ENCODE assay signal across 31 cellular contexts in genomic region chr6:8334113-8334512, GRCh38.
"Had no signal": no experiment of that assay in that cellular context is flagged by ENCODE, and none has a peak within 500 bp of the region (broad histone marks: within the 10 kb centered on the region; RNA-seq: fewer than 3 reads in every experiment).

No MANE protein-coding gene starts in this region.

- H3K4me3 Mint-ChIP-seq: activated CD4-positive, alpha-beta T cell treated with anti-CD3 and anti-CD28 coated beads, Interleukin-2, amount 10 ng/mL, durations not matched to agents 24 days and 14 days; activated CD8-positive, alpha-beta T cell treated with anti-CD3 and anti-CD28 coated beads for 36 hours; activated naive CD8-positive, alpha-beta T cell treated with anti-CD3 and anti-CD28 coated beads for 36 hours; activated T-cell treated with anti-CD3 and anti-CD28 coated beads, Interleukin-2, amount 50 U/mL, for 72 hours; activated T-helper 17 cell treated with anti-CD3 and anti-CD28 coated beads, Interleukin-2, amount 50 U/mL, for 72 hours had no signal

- H3K4me1 Mint-ChIP-seq: activated CD4-positive, alpha-beta T cell treated with anti-CD3 and anti-CD28 coated beads, Interleukin-2, amount 10 ng/mL, durations not matched to agents 24 days and 14 days; activated T-helper 17 cell treated with anti-CD3 and anti-CD28 coated beads, Interleukin-2, amount 50 U/mL, for 72 hours had no signal

- ATAC-seq: activated CD8-positive, alpha-beta T cell treated with anti-CD3 and anti-CD28 coated beads for 36 hours; activated T-cell treated with anti-CD3 and anti-CD28 coated beads, Interleukin-2, amount 50 U/mL, for 72 hours; activated T-helper 17 cell treated with anti-CD3 and anti-CD28 coated beads, Interleukin-2, amount 50 U/mL, for 72 hours had no signal

- H3K27ac ChIP-seq: PC-9, RWPE1, WERI-Rb-1 had no signal

- H3K9me3 ChIP-seq: MG63 had no signal

- DNase-seq: activated CD4-positive, alpha-beta T cell treated with anti-CD3 and anti-CD28 coated beads, Interleukin-2, amount 10 ng/mL, durations not matched to agents 24 days and 14 days; activated CD4-positive, alpha-beta T cell treated with anti-CD3 and anti-CD28 coated beads, Interleukin-2, amount 50 U/mL, for 4 hours; activated CD4-positive, CD25-positive, alpha-beta regulatory T cell; activated CD8-positive, alpha-beta T cell treated with anti-CD3 and anti-CD28 coated beads for 36 hours; activated effector memory CD4-positive, alpha-beta T cell treated with anti-CD3 and anti-CD28 coated beads, Interleukin-2, amount 50 U/mL, for 16 hours; activated naive CD4-positive, alpha-beta T cell; activated naive CD4-positive, alpha-beta T cell treated with anti-CD3 and anti-CD28 coated beads, Interleukin-2, amount 50 U/mL, for 16 hours; activated naive CD8-positive, alpha-beta T cell treated with anti-CD3 and anti-CD28 coated beads for 36 hours; activated T-cell treated with anti-CD3 and anti-CD28 coated beads, Interleukin-2, amount 50 U/mL, for 1 hour; activated T-cell treated with anti-CD3 and anti-CD28 coated beads, Interleukin-2, amount 50 U/mL, for 72 hours; amniotic stem cell; aorta; caudate nucleus; Karpas-422; KBM-7; MG63; NCI-H1048; NCI-H1436 treated with DMSO at 0.1 percent for 48 hours; NCI-H1694 treated with DMSO at 0.1 percent for 48 hours; NCI-H2029; NCI-H345; NCI-H524 treated with DMSO at 0.1 percent for 48 hours; PC-9; Right ventricle myocardium superior; SW 1271; T-helper 1 cell; T1000; WERI-Rb-1 had no signal

- H3K27me3 ChIP-seq: MG63 had no signal

- H3K4me2 ChIP-seq: PC-9 had no signal

- H3K27me3 Mint-ChIP-seq: activated CD4-positive, alpha-beta T cell treated with anti-CD3 and anti-CD28 coated beads, Interleukin-2, amount 10 ng/mL, durations not matched to agents 24 days and 14 days; activated CD8-positive, alpha-beta T cell treated with anti-CD3 and anti-CD28 coated beads for 36 hours; activated naive CD8-positive, alpha-beta T cell treated with anti-CD3 and anti-CD28 coated beads for 36 hours; activated T-helper 17 cell treated with anti-CD3 and anti-CD28 coated beads, Interleukin-2, amount 50 U/mL, for 72 hours had no signal

- H2AFZ ChIP-seq: PC-9 had no signal

- H3K4me3 ChIP-seq: MG63, PC-9 had no signal

- FAIRE-seq: RCC 7860 had no signal

- H3K27ac Mint-ChIP-seq: activated CD4-positive, alpha-beta T cell treated with anti-CD3 and anti-CD28 coated beads, Interleukin-2, amount 10 ng/mL, durations not matched to agents 24 days and 14 days; activated CD8-positive, alpha-beta T cell treated with anti-CD3 and anti-CD28 coated beads for 36 hours; activated naive CD8-positive, alpha-beta T cell treated with anti-CD3 and anti-CD28 coated beads for 36 hours; activated T-cell treated with anti-CD3 and anti-CD28 coated beads, Interleukin-2, amount 50 U/mL, for 72 hours; activated T-helper 17 cell treated with anti-CD3 and anti-CD28 coated beads, Interleukin-2, amount 50 U/mL, for 72 hours had no signal

- H3K9me3 Mint-ChIP-seq: activated CD4-positive, alpha-beta T cell treated with anti-CD3 and anti-CD28 coated beads, Interleukin-2, amount 10 ng/mL, durations not matched to agents 24 days and 14 days; activated CD8-positive, alpha-beta T cell treated with anti-CD3 and anti-CD28 coated beads for 36 hours; activated naive CD8-positive, alpha-beta T cell treated with anti-CD3 and anti-CD28 coated beads for 36 hours; activated T-cell treated with anti-CD3 and anti-CD28 coated beads, Interleukin-2, amount 50 U/mL, for 72 hours; activated T-helper 17 cell treated with anti-CD3 and anti-CD28 coated beads, Interleukin-2, amount 50 U/mL, for 72 hours had no signal

- H3K36me3 ChIP-seq: MG63, WERI-Rb-1 had no signal

- H3K36me3 Mint-ChIP-seq: activated naive CD8-positive, alpha-beta T cell treated with anti-CD3 and anti-CD28 coated beads for 36 hours had no signal
